ENCODE assay signal across 31 cellular contexts in the genomic region with DNA sequence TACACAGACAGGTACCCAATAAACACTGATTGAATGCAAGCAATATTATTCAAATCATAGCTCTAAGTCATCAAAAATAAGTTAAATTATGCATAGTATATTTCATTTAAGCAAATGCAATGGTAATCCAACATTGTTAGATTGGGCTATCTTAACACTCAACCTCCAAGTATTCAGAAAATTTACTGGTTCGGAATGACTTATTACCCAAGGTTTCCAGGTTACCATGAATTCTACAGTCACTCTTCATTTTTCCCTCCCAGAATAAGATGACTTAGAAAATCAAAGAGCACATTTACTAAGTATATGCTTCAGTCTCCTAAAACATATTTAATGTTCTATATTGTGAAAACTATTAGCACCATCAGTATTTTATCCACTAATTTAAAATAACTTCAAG. TPM values are rescaled to one million over a fixed set of nuclear protein-coding genes. Genes with fewer than 3 reads are reported as not detected.
A peak's percentile ranks its signal among the peaks of the same experiment; 100 is the strongest.
DNase-seq lines count a peak whose midpoint lies in the region; ATAC-seq, FAIRE-seq and TF ChIP-seq lines count a peak whose summit lies in the region.
"Had no signal": no experiment of that assay in that cellular context is flagged by ENCODE, and none has a peak within 500 bp of the region (broad histone marks: within the 10 kb centered on the region; RNA-seq: fewer than 3 reads in every experiment).

No MANE protein-coding gene starts in this region.

- H3K4me1 ChIP-seq in A549, result peaks cover 65% of the 10 kb centered on the region
- H3K4me1 ChIP-seq in iPS-20b (ENCODE audit: insufficient read depth, low read length), result peaks cover 56% of the 10 kb centered on the region

- no peak for ATAC-seq in A549
- no peak for ATAC-seq in WTC11
- ATAC-seq: activated CD4-positive, alpha-beta T cell treated with anti-CD3 and anti-CD28 coated beads for 36 hours; activated CD8-positive, alpha-beta T cell treated with anti-CD3 and anti-CD28 coated beads for 36 hours; CD8-positive, alpha-beta T cell; left colon; stimulated activated memory B cell treated with anti-CD40 and anti-IgM and Interleukin-4, amounts not matched to agents 10 μg/mL and 1 μg/mL and 100 μg/mL, for 72 hours had no signal

- peak overlapping the region; percentile 91; the same call in 2 of the 3 replicates for H3K4me2 ChIP-seq in A549

- no peak overlapping the region for H3K27ac ChIP-seq in A549
- H3K27ac ChIP-seq in iPS-20b (ENCODE audit: low read length), result no peak overlapping the region
- H3K27ac ChIP-seq: adrenal gland, brain microvascular endothelial cell, epithelial cell of prostate had no signal

- TF ChIP-seq CTCF in A549 (IDR thresholded peaks at IDR 0.05) (no peak), WTC11 (IDR thresholded peaks at IDR 0.05) (no peak)

- no peaks in the 10 kb centered on the region; the same call in 1 of the 2 replicates for H3K27me3 Mint-ChIP-seq in WTC11 (ENCODE audit: low read depth)
- H3K27me3 Mint-ChIP-seq: activated CD4-positive, alpha-beta T cell treated with anti-CD3 and anti-CD28 coated beads for 36 hours; activated CD8-positive, alpha-beta T cell treated with anti-CD3 and anti-CD28 coated beads for 36 hours; activated naive CD4-positive, alpha-beta T cell treated with anti-CD3 and anti-CD28 coated beads, Interleukin-2, amount 10 ng/mL, durations not matched to agents 7 days and 5 days; stimulated activated memory B cell treated with anti-CD40 and anti-IgM and Interleukin-4, amounts not matched to agents 10 μg/mL and 1 μg/mL and 100 μg/mL, for 72 hours had no signal

- H3K9me3 Mint-ChIP-seq in WTC11, result no peaks in the 10 kb centered on the region
- H3K9me3 Mint-ChIP-seq: activated CD8-positive, alpha-beta T cell treated with anti-CD3 and anti-CD28 coated beads for 36 hours; activated naive CD4-positive, alpha-beta T cell treated with anti-CD3 and anti-CD28 coated beads, Interleukin-2, amount 10 ng/mL, durations not matched to agents 7 days and 5 days; CD8-positive, alpha-beta T cell; nephron; stimulated activated memory B cell treated with anti-CD40 and anti-IgM and Interleukin-4, amounts not matched to agents 10 μg/mL and 1 μg/mL and 100 μg/mL, for 72 hours; T-helper 2 cell treated with Interferon-gamma antibody and Interleukin-4, amounts not matched to agents 5 μg/mL and 100 μg/mL, for 36 hours had no signal

- peaks cover 4% of the 10 kb centered on the region; the same call in 1 of the 2 replicates for H3K27me3 ChIP-seq in iPS-20b (ENCODE audit: insufficient read depth, low read length)
- H3K27me3 ChIP-seq: adrenal gland, brain microvascular endothelial cell had no signal

- H3K9me3 ChIP-seq in A549 (no peaks in the 10 kb centered on the region), iPS-20b (ENCODE audit: insufficient read depth, low read depth, low read length) (no peaks in the 10 kb centered on the region)

- peaks cover 71% of the 10 kb centered on the region for H3K4me1 Mint-ChIP-seq in WTC11

- TF ChIP-seq EP300 in A549 (IDR thresholded peaks at IDR 0.05), result no peak

- no peak for DNase-seq in A549 (ENCODE audit: low read depth in 1 of 2, low spot score in 1 of 2)
- DNase-seq in ELR (ENCODE audit: low read depth), result peak; percentile 78
- no peak for DNase-seq in WTC11 (ENCODE audit: low spot score)
- DNase-seq in NCI-H2196 (lab: John Stamatoyannopoulos, UW; ENCODE audit: unreplicated experiment), result no peak
- no peak for DNase-seq in DMS 273 (lab: John Stamatoyannopoulos, UW; ENCODE audit: unreplicated experiment)
- no peak for DNase-seq in activated T-cell treated with anti-CD3 and anti-CD28 coated beads, Interleukin-2, amount 50 U/mL, for 48 hours
- DNase-seq in cerebellar nuclear complex (lab: John Stamatoyannopoulos, UW), result no peak
- DNase-seq: 8988T; activated CD4-positive, alpha-beta T cell treated with anti-CD3 and anti-CD28 coated beads for 36 hours; activated CD8-positive, alpha-beta memory T cell treated with anti-CD3 and anti-CD28 coated beads, Interleukin-2, amount 50 U/mL, for 48 hours; activated CD8-positive, alpha-beta T cell treated with anti-CD3 and anti-CD28 coated beads for 36 hours; activated naive CD4-positive, alpha-beta T cell treated with anti-CD3 and anti-CD28 coated beads, Interleukin-2, amount 10 ng/mL, durations not matched to agents 7 days and 5 days; adrenal gland; AML-193; brain microvascular endothelial cell; CD8-positive, alpha-beta T cell; DMS53; GDM1; KBM-7; left colon; mammary epithelial cell; NCI-H1417 treated with DMSO at 0.1 percent for 48 hours; NCI-H446; NCI-H774; SIG-M5 had no signal

- WGBS in A549 (ENCODE audit: missing lambda C conversion rate), result 57% methylated on average over 1 of the region's 1 CpG

- POLR2A ChIA-PET in A549 (lab: Yijun Ruan, JAX), result no interaction called here
- POLR2A ChIA-PET in WTC11 (lab: Charles Lee), result no interaction called here

- TF ChIP-seq POLR2A in A549 (IDR thresholded peaks at IDR 0.05; ENCODE audit: low read length), result no peak

- TF ChIP-seq RAD21 in A549 (conservative IDR thresholded peaks at IDR 0.05 in 1 of 2, IDR thresholded peaks at IDR 0.05 in 1 of 2), result no peak

- peak overlapping the region; percentile 13; the same call in 1 of the 2 replicates for H3K9ac ChIP-seq in iPS-20b (ENCODE audit: low read depth, low read length)

- H3K36me3 ChIP-seq in iPS-20b (ENCODE audit: insufficient read depth, low read depth, low read length), result no peaks in the 10 kb centered on the region
- H3K36me3 ChIP-seq: adrenal gland, brain microvascular endothelial cell had no signal

- FAIRE-seq in A549 (lab: Jason Lieb, UNC), result no peak
- FAIRE-seq: RCC 7860 had no signal

- H3K4me3 ChIP-seq in A549, result no peak overlapping the region
- H3K4me3 ChIP-seq in iPS-20b (ENCODE audit: low read length), result no peak overlapping the region
- H3K4me3 ChIP-seq: adrenal gland had no signal

- H3K4me3 Mint-ChIP-seq in WTC11, result no peak overlapping the region
- H3K4me3 Mint-ChIP-seq: activated CD4-positive, alpha-beta T cell treated with anti-CD3 and anti-CD28 coated beads for 36 hours; activated CD8-positive, alpha-beta T cell treated with anti-CD3 and anti-CD28 coated beads for 36 hours; activated naive CD4-positive, alpha-beta T cell treated with anti-CD3 and anti-CD28 coated beads, Interleukin-2, amount 10 ng/mL, durations not matched to agents 7 days and 5 days; stimulated activated memory B cell treated with anti-CD40 and anti-IgM and Interleukin-4, amounts not matched to agents 10 μg/mL and 1 μg/mL and 100 μg/mL, for 72 hours; T-helper 2 cell treated with Interferon-gamma antibody and Interleukin-4, amounts not matched to agents 5 μg/mL and 100 μg/mL, for 36 hours had no signal

- CTCF ChIA-PET in A549 (lab: Yijun Ruan, JAX), result interaction anchor here (2.2 to 12.7 kb wide), 3 partner anchors 80 to 336 kb away, joined by 8 to 110 read pairs (median 14); no protein-coding TSS in a partner anchor
- CTCF ChIA-PET in WTC11 (lab: Charles Lee), result interaction anchor here (1.1 to 1.8 kb wide), 2 partner anchors 12 to 73 kb away, joined by 3 to 6 read pairs; no protein-coding TSS in a partner anchor

- H3K36me3 Mint-ChIP-seq in WTC11, result no peaks in the 10 kb centered on the region
- H3K36me3 Mint-ChIP-seq: stimulated activated memory B cell treated with anti-CD40 and anti-IgM and Interleukin-4, amounts not matched to agents 10 μg/mL and 1 μg/mL and 100 μg/mL, for 72 hours had no signal

- 0 out of 2 replicates have a peak overlapping the region, but pooled peaks have one; percentile 71 for H3K27ac Mint-ChIP-seq in WTC11
- H3K27ac Mint-ChIP-seq: activated CD4-positive, alpha-beta T cell treated with anti-CD3 and anti-CD28 coated beads for 36 hours; activated CD8-positive, alpha-beta T cell treated with anti-CD3 and anti-CD28 coated beads for 36 hours; activated naive CD4-positive, alpha-beta T cell treated with anti-CD3 and anti-CD28 coated beads, Interleukin-2, amount 10 ng/mL, durations not matched to agents 7 days and 5 days; CD8-positive, alpha-beta T cell; nephron; stimulated activated memory B cell treated with anti-CD40 and anti-IgM and Interleukin-4, amounts not matched to agents 10 μg/mL and 1 μg/mL and 100 μg/mL, for 72 hours; T-helper 2 cell treated with Interferon-gamma antibody and Interleukin-4, amounts not matched to agents 5 μg/mL and 100 μg/mL, for 36 hours had no signal

TF ChIP-seq in A549, 52 proteins besides CTCF, POLR2A, EP300 and RAD21 (continues in another document):
- TF ChIP-seq CHD4 (IDR thresholded peaks at IDR 0.05; ENCODE audit: borderline replicate concordance) (no peak), NPAS2 (CRISPR knock-in tag; IDR thresholded peaks at IDR 0.05; ENCODE audit: borderline replicate concordance) (no peak), ATOH8 (CRISPR knock-in tag; IDR thresholded peaks at IDR 0.05; ENCODE audit: low read depth) (no peak), TFCP2L1 (CRISPR knock-in tag; IDR thresholded peaks at IDR 0.05) (no peak), HOXB5 (CRISPR knock-in tag; IDR thresholded peaks at IDR 0.05) (no peak), JUNB (IDR thresholded peaks at IDR 0.05) (no peak)

TF ChIP-seq in WTC11, 78 proteins besides CTCF, POLR2A, EP300 and RAD21:
- no peak for TF ChIP-seq ZNF671 (CRISPR knock-in tag; IDR thresholded peaks at IDR 0.05)
- TF ChIP-seq GTF2I (CRISPR knock-in tag; conservative IDR thresholded peaks at IDR 0.05), result no peak
- no peak for TF ChIP-seq E2F5 (CRISPR knock-in tag; IDR thresholded peaks at IDR 0.05)
TF ChIP-seq in WTC11: peak in this region for 0.

RNA-seq across cellular contexts. Expression of gene UBL3, which starts 6.0 kb away (rescaled TPM):
- polyA plus RNA-seq in A549 (2011; rRNA removed), result 13.5 and 17.1 TPM in 2 replicates
- polyA plus RNA-seq in A549 (2012; cell fraction: cytosol; rRNA removed), result 4.1 and 5.5 TPM in 2 replicates
- polyA plus RNA-seq in A549 (2012; cell fraction: nucleus; rRNA removed), result 2.0 and 3.3 TPM in 2 replicates
- 9.2 to 10.4 TPM (median 9.4 TPM) in 3 replicates for polyA plus RNA-seq in A549 (2017; fragmentation: RNase III; extraction: RNeasy Plus Mini Kit Qiagen cat#74134 plus additional on column Dnase treatment)
- polyA minus RNA-seq in A549 (2011; rRNA and poly(A)+ RNA removed), result 5.5 and 5.7 TPM in 2 replicates
- total RNA-seq in WTC11 (2021), result 12.8 to 15.5 TPM (median 13.5 TPM) in 3 replicates
